Comparison of ENCODE assay signal across 15 cellular contexts in the genomic region with DNA sequence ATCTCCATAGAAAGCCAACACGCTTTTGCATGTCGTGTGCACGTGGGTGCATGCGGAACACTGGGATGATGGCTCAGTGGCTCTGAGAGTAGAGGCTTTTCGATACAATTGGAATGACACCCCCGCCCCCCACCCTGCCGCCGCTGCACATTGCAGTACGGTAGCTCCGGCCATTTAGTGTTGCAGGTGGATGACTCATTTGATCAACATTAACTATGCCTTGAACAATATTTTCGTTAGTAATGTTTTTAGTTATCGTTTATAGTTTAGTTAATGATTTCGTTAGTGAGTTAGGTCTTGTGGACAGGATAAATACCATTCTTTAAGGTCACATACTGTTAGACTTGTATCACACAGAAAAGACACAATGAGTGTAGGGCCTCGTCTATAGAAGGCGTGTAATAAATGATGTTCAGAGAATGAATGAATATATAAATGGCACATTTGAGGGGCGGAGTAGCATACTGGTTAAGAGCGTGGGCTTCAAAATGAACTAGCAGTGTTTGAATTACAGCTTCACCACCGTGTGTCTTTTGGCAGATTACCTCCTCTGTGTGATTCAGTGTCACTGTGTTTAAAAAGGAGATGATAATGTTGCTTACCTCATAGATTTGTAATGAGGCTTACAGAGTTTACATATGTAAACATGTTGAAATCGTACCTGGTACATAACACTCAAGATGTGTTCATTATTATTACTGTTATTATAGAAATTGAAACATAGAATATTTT.
DNase-seq lines count a peak whose midpoint lies in the region; ATAC-seq and TF ChIP-seq lines count a peak whose summit lies in the region.
"Had no signal": no experiment of that assay in that cellular context is flagged by ENCODE, and none has a peak within 500 bp of the region (broad histone marks: within the 10 kb centered on the region; RNA-seq: fewer than 3 reads in every experiment).

No MANE protein-coding gene starts in this region.

- no peak overlapping the region for H3K23ac ChIP-seq in mesenchymal stem cell (ENCODE audit: low read length in 2 of 2)

- H2BK15ac ChIP-seq in mesenchymal stem cell (ENCODE audit: low read depth, poor library complexity, severe bottlenecking), result no peak overlapping the region

- no peak for ATAC-seq in WTC11
- no peak for ATAC-seq in GM21529 (IDR thresholded peaks at IDR 0.05; ENCODE audit: unreplicated experiment)

- no peak for TF ChIP-seq CTCF in HEK293 (tag by site-specific recombination; IDR thresholded peaks at IDR 0.05)
- no peak for TF ChIP-seq CTCF in WTC11 (IDR thresholded peaks at IDR 0.05)
- no peak for TF ChIP-seq CTCF in PC-9 (conservative IDR thresholded peaks at IDR 0.05)

- no peaks in the 10 kb centered on the region for H3F3A ChIP-seq in PC-9 (ENCODE audit: insufficient read depth, low read depth)

- H3K14ac ChIP-seq in mesenchymal stem cell (ENCODE audit: low read length in 2 of 2), result no peak overlapping the region

- POLR2A ChIA-PET in HEK293 (lab: Yijun Ruan, JAX) (no interaction called here), WTC11 (lab: Charles Lee) (no interaction called here), PC-9 (lab: Charles Lee; ENCODE audit: unreplicated experiment) (no interaction called here)

- 87% methylated on average over 17 of the region's 19 CpGs for WGBS in mesenchymal stem cell

- no peak overlapping the region for H2BK5ac ChIP-seq in mesenchymal stem cell (ENCODE audit: low read depth, low read length, poor library complexity, severe bottlenecking)

- H3K4me1 ChIP-seq in HEK293 (ENCODE audit: control insufficient read depth, insufficient read depth, low read length) (peaks cover 34% of the 10 kb centered on the region), mesenchymal stem cell (ENCODE audit: control insufficient read depth, insufficient read depth, low read depth, low read length) (peaks cover 10% of the 10 kb centered on the region), PC-9 (replicated peaks; ENCODE audit: insufficient read depth) (no peaks in the 10 kb centered on the region)

- no peaks in the 10 kb centered on the region for H3K9me2 ChIP-seq in PC-9 (ENCODE audit: insufficient read depth)

- no peak overlapping the region for H3K18ac ChIP-seq in mesenchymal stem cell (ENCODE audit: low read depth in 1 of 2, low read length in 2 of 2)

- H3K4me1 Mint-ChIP-seq in WTC11, result peaks cover 42% of the 10 kb centered on the region
- H3K4me1 Mint-ChIP-seq: CD14-positive monocyte had no signal

- H2AFZ ChIP-seq in mesenchymal stem cell (ENCODE audit: low read depth, low read length) (no peak overlapping the region), PC-9 (no peak overlapping the region)

- H4K8ac ChIP-seq in mesenchymal stem cell (ENCODE audit: low read length), result no peak overlapping the region

- H3K4me3 Mint-ChIP-seq in WTC11, result no peak overlapping the region
- H3K4me3 Mint-ChIP-seq: CD14-positive monocyte; T-helper 1 cell treated with Interleukin-12 subunit alpha and Interleukin-12 subunit beta and Interleukin-4 antibody, amounts not matched to agents 30 μg/mL and 1 μg/mL, for 36 hours had no signal

- H3K9ac ChIP-seq in mesenchymal stem cell (ENCODE audit: low read length), result no peak overlapping the region

- no peak overlapping the region for H2BK12ac ChIP-seq in mesenchymal stem cell (ENCODE audit: low read length in 2 of 2)

- H3K4ac ChIP-seq in mesenchymal stem cell (ENCODE audit: low read depth in 1 of 2, low read length in 2 of 2), result no peak overlapping the region

- no peaks in the 10 kb centered on the region for H4K20me1 ChIP-seq in PC-9 (ENCODE audit: insufficient read depth)

- H3K36me3 ChIP-seq in HEK293 (ENCODE audit: control insufficient read depth in 2 of 2, insufficient read depth in 1 of 2, low read length in 2 of 2) (no peaks in the 10 kb centered on the region), mesenchymal stem cell (ENCODE audit: control insufficient read depth in 1 of 2, insufficient read depth in 2 of 2, low read depth in 1 of 2, low read length in 2 of 2) (no peaks in the 10 kb centered on the region), PC-9 (ENCODE audit: low read depth) (no peaks in the 10 kb centered on the region)
- H3K36me3 ChIP-seq: HAP-1 had no signal

- no peak overlapping the region for H3K4me3 ChIP-seq in HEK293 (ENCODE audit: low read depth, low read length)
- H3K4me3 ChIP-seq in mesenchymal stem cell (ENCODE audit: insufficient read depth in 1 of 2, low read depth in 1 of 2, low read length in 2 of 2), result no peak overlapping the region
- no peak overlapping the region for H3K4me3 ChIP-seq in PC-9
- H3K4me3 ChIP-seq: HAP-1 had no signal

- CTCF ChIA-PET in HEK293 (lab: Yijun Ruan, JAX) (interaction anchor here (0.5 kb wide), 1 partner anchor 607 kb away, joined by 3 read pairs; no protein-coding TSS in a partner anchor), WTC11 (lab: Charles Lee) (interaction anchor here (0.6 kb wide), 1 partner anchor 27 kb away, joined by 4 read pairs; no protein-coding TSS in a partner anchor), PC-9 (lab: Charles Lee) (no interaction called here)

- H3K79me1 ChIP-seq in mesenchymal stem cell (replicated peaks; ENCODE audit: low read length, poor library complexity, severe bottlenecking), result peaks cover 5% of the 10 kb centered on the region

- no peak overlapping the region for H2BK120ac ChIP-seq in mesenchymal stem cell (ENCODE audit: low read depth, low read length)

- intact Hi-C loops in PC-9 (cut with micrococcal nuclease; ENCODE audit: unreplicated experiment), result no loop called here

- DNase-seq in NCI-H2029 treated with DMSO at 0.1 percent for 48 hours (lab: John Stamatoyannopoulos, UW) (peak; percentile 26), NCI-H2029 (lab: John Stamatoyannopoulos, UW) (no peak), WTC11 (ENCODE audit: low spot score) (no peak), mesenchymal stem cell (no peak), PC-9 (no peak)
- DNase-seq in stimulated activated CD4-positive, alpha-beta T cell treated with anti-CD3 and anti-CD28 coated beads, Interleukin-12 subunit alpha, Interleukin-12 subunit beta, amount 100 ng/mL, for 4 hours, result no peak
- DNase-seq: AML-193, COR-L47, NCI-H510A, SHP77 treated with DMSO at 0.1 percent for 48 hours had no signal

- H3K27ac ChIP-seq in HEK293 (ENCODE audit: extremely low read depth, low read depth, low read length), result peak overlapping the region; percentile 40; the same call in 1 of the 2 replicates
- H3K27ac ChIP-seq in mesenchymal stem cell (ENCODE audit: low read length, poor library complexity, severe bottlenecking), result peak overlapping the region; percentile 93
- H3K27ac ChIP-seq in PC-9, result no peak overlapping the region

- H4K91ac ChIP-seq in mesenchymal stem cell (ENCODE audit: low read length), result no peak overlapping the region

- H2AK5ac ChIP-seq in mesenchymal stem cell (ENCODE audit: low read length, severe bottlenecking), result no peak overlapping the region

- BruUV-seq in PC-9 (replicated peaks; lab: Mats Ljungman, UMichigan), result no TSS peak

- H3K9me3 Mint-ChIP-seq in WTC11, result no peaks in the 10 kb centered on the region
- H3K9me3 Mint-ChIP-seq: T-helper 1 cell treated with Interleukin-12 subunit alpha and Interleukin-12 subunit beta and Interleukin-4 antibody, amounts not matched to agents 30 μg/mL and 1 μg/mL, for 36 hours had no signal

- no peaks in the 10 kb centered on the region for H3K36me3 Mint-ChIP-seq in WTC11
- H3K36me3 Mint-ChIP-seq: CD14-positive monocyte had no signal

- peak overlapping the region; percentile 34 for H3K27ac Mint-ChIP-seq in WTC11
- H3K27ac Mint-ChIP-seq: CD14-positive monocyte; T-helper 1 cell treated with Interleukin-12 subunit alpha and Interleukin-12 subunit beta and Interleukin-4 antibody, amounts not matched to agents 30 μg/mL and 1 μg/mL, for 36 hours had no signal

- no peaks in the 10 kb centered on the region for H3K79me2 ChIP-seq in PC-9 (ENCODE audit: low read depth)

- H3K27me3 Mint-ChIP-seq in WTC11 (ENCODE audit: low read depth), result no peaks in the 10 kb centered on the region

- H3K4me2 ChIP-seq in mesenchymal stem cell (ENCODE audit: low read length, poor library complexity, severe bottlenecking) (peak overlapping the region; percentile 42), PC-9 (no peak overlapping the region)

- H3K27me3 ChIP-seq in mesenchymal stem cell (ENCODE audit: control insufficient read depth in 1 of 2, insufficient read depth in 1 of 2, low read length in 2 of 2) (no peaks in the 10 kb centered on the region), PC-9 (ENCODE audit: insufficient read depth, low read depth) (no peaks in the 10 kb centered on the region)

- H3K9me3 ChIP-seq in HEK293 (ENCODE audit: control insufficient read depth, insufficient read depth, low read depth, low read length) (no peaks in the 10 kb centered on the region), mesenchymal stem cell (ENCODE audit: control insufficient read depth, low read length) (no peaks in the 10 kb centered on the region), PC-9 (ENCODE audit: insufficient read depth, low read depth) (no peaks in the 10 kb centered on the region)
- H3K9me3 ChIP-seq: HAP-1 had no signal

TF ChIP-seq in HEK293, 187 proteins besides CTCF, POLR2A, EP300 and RAD21 (continues in another document):
- TF ChIP-seq ZNF416 (tag by site-specific recombination; IDR thresholded peaks at IDR 0.05) (no peak), HOXC10 (CRISPR knock-in tag; IDR thresholded peaks at IDR 0.05) (no peak)

TF ChIP-seq in WTC11, 78 proteins besides CTCF, POLR2A, EP300 and RAD21:
- no peak for TF ChIP-seq ZNF121 (CRISPR knock-in tag; IDR thresholded peaks at IDR 0.05)
